ENCODE assay signal across 8 cellular contexts in genomic region chr20:58892126-58892931, GRCh38. TPM values are rescaled to one million over a fixed set of nuclear protein-coding genes. Genes with fewer than 3 reads are reported as not detected.
DNase-seq lines count a peak whose midpoint lies in the region; TF ChIP-seq lines count a peak whose summit lies in the region.

No MANE protein-coding gene starts in this region.

- peaks cover 54% of the 10 kb centered on the region for H3K79me2 ChIP-seq in KMS-11 (ENCODE audit: insufficient read depth, low read depth)
- peaks cover 54% of the 10 kb centered on the region for H3K79me2 ChIP-seq in osteoblast (ENCODE audit: insufficient read depth, low read length)

- H3K27ac ChIP-seq in KMS-11 (peak overlapping the region; percentile 95), SJCRH30 (peak overlapping the region; percentile 97), osteoblast (ENCODE audit: low read depth, low read length) (peak overlapping the region; percentile 79), tibial nerve (peak overlapping the region; percentile 98 to 100 (median 99))

- CTCF ChIA-PET in activated naive CD4-positive, alpha-beta T cell treated with anti-CD3 and anti-CD28 coated beads for 36 hours (lab: Charles Lee): no interaction called here

- peak; percentile 18 for TF ChIP-seq POLR2A in GM10847 (IDR thresholded peaks at IDR 0.05; ENCODE audit: extremely low read depth, insufficient read length)
- no peak for TF ChIP-seq POLR2A in tibial nerve (IDR thresholded peaks at IDR 0.05)

- H3K4me3 ChIP-seq in KMS-11 (IDR thresholded peaks at IDR 0.05; ENCODE audit: insufficient read depth, low read depth, low read length): no peak overlapping the region
- peak overlapping the region; percentile 97 for H3K4me3 ChIP-seq in SJCRH30
- peak overlapping the region; percentile 91 for H3K4me3 ChIP-seq in osteoblast (ENCODE audit: insufficient read depth, low read length)
- peak overlapping the region; percentile 79 to 98 (median 88) for H3K4me3 ChIP-seq in tibial nerve

- peak overlapping the region; percentile 98 for H3K27ac Mint-ChIP-seq in activated naive CD4-positive, alpha-beta T cell treated with anti-CD3 and anti-CD28 coated beads for 36 hours

- H3K36me3 ChIP-seq in KMS-11 (ENCODE audit: insufficient read depth) (peaks cover 3% of the 10 kb centered on the region; the same call in 1 of the 2 replicates), SJCRH30 (peaks cover 46% of the 10 kb centered on the region), osteoblast (ENCODE audit: insufficient read depth, low read length) (peaks cover 12% of the 10 kb centered on the region), tibial nerve (no peaks in the 10 kb centered on the region)

- H3K27me3 Mint-ChIP-seq in activated naive CD4-positive, alpha-beta T cell treated with anti-CD3 and anti-CD28 coated beads for 36 hours (ENCODE audit: low read depth): no peaks in the 10 kb centered on the region

- 1 to 2% methylated on average over 42 to 50 of the region's 50 CpGs for WGBS in tibial nerve, 2 donors

- H3K27me3 ChIP-seq in KMS-11 (ENCODE audit: insufficient read depth, low read depth) (no peaks in the 10 kb centered on the region), SJCRH30 (no peaks in the 10 kb centered on the region), osteoblast (ENCODE audit: insufficient read depth, low read length) (no peaks in the 10 kb centered on the region), tibial nerve (no peaks in the 10 kb centered on the region)

- no peaks in the 10 kb centered on the region for H3K9me3 ChIP-seq in SJCRH30 (replicated peaks)
- H3K9me3 ChIP-seq in osteoblast (ENCODE audit: low read depth, low read length): no peaks in the 10 kb centered on the region
- no peaks in the 10 kb centered on the region for H3K9me3 ChIP-seq in tibial nerve

- intact Hi-C loops in activated naive CD4-positive, alpha-beta T cell treated with anti-CD3 and anti-CD28 coated beads for 36 hours (cut with micrococcal nuclease): loop anchor here (1.0 to 5.0 kb wide), 7 partner anchors 15 to 586 kb away; partner anchors contain the start of genes NELFCD and VAPB

- TF ChIP-seq CTCF in KMS-11 (conservative IDR thresholded peaks at IDR 0.05; ENCODE audit: low read depth, low read length) (0 out of 2 replicates have a peak, but pooled peaks have one; percentile 14), osteoblast (IDR thresholded peaks at IDR 0.05; ENCODE audit: extremely low read depth, low read depth, low read length) (no peak), tibial nerve (IDR thresholded peaks at IDR 0.05) (no peak)

- H3K4me1 ChIP-seq in KMS-11 (ENCODE audit: low read depth, poor library complexity, severe bottlenecking) (peaks cover 51% of the 10 kb centered on the region), SJCRH30 (peaks cover 23% of the 10 kb centered on the region), osteoblast (ENCODE audit: insufficient read depth, low read length) (peaks cover 34% of the 10 kb centered on the region), tibial nerve (peaks cover 0 to 54% (median 39%) of the 10 kb centered on the region in 4 donors)

- H4K20me1 ChIP-seq in KMS-11 (ENCODE audit: insufficient read depth): peaks cover 43% of the 10 kb centered on the region
- H4K20me1 ChIP-seq in osteoblast (ENCODE audit: insufficient read depth, low read length): peaks cover 41% of the 10 kb centered on the region

- H3K4me3 Mint-ChIP-seq in activated naive CD4-positive, alpha-beta T cell treated with anti-CD3 and anti-CD28 coated beads for 36 hours: peak overlapping the region; percentile 94

- H3K36me3 Mint-ChIP-seq in activated naive CD4-positive, alpha-beta T cell treated with anti-CD3 and anti-CD28 coated beads for 36 hours (ENCODE audit: low read depth): peaks cover 28% of the 10 kb centered on the region

- H3K9ac ChIP-seq in KMS-11: peak overlapping the region; percentile 97

- peaks cover 46% of the 10 kb centered on the region for H3K4me1 Mint-ChIP-seq in activated naive CD4-positive, alpha-beta T cell treated with anti-CD3 and anti-CD28 coated beads for 36 hours (ENCODE audit: low read depth)

- DNase-seq in SJCRH30 (peak; percentile 91 to 92), glomerular visceral epithelial cell (ENCODE audit: extremely low spot score) (peak; percentile 76), osteoblast (ENCODE audit: insufficient read length, low spot score, missing footprints) (peak; percentile 96), tibial nerve (ENCODE audit: low spot score in 2 of 2) (peak; percentile 58 to 60), NCI-H226 (no peak)
- DNase-seq in activated naive CD4-positive, alpha-beta T cell treated with anti-CD3 and anti-CD28 coated beads for 36 hours: peak; percentile 81

- H3K9me3 Mint-ChIP-seq in activated naive CD4-positive, alpha-beta T cell treated with anti-CD3 and anti-CD28 coated beads for 36 hours: no peaks in the 10 kb centered on the region

- H2AFZ ChIP-seq in KMS-11 (ENCODE audit: low read depth) (no peak overlapping the region; the same call in 1 of the 2 replicates), osteoblast (ENCODE audit: low read length) (peak overlapping the region; percentile 47)

- TF ChIP-seq EP300 in tibial nerve (IDR thresholded peaks at IDR 0.05): no peak

- H3K4me2 ChIP-seq in KMS-11 (peak overlapping the region; percentile 94), osteoblast (ENCODE audit: insufficient read depth, low read length) (peak overlapping the region; percentile 94)

RNA-seq across cellular contexts. Expression of gene GNAS, which starts 39.8 kb away (rescaled TPM):
- 2,094 and 2,122 TPM in 2 replicates for total RNA-seq in SJCRH30 (2014; rRNA removed; shearing (Covaris generic))
- 100 to 1,000 TPM; 770 to 802 TPM for total RNA-seq in activated naive CD4-positive, alpha-beta T cell treated with anti-CD3 and anti-CD28 coated beads for 36 hours
- total RNA-seq in osteoblast (366 and 374 TPM in 2 replicates), tibial nerve (100 to 1,000 TPM; 484 to 621 (median 524) TPM)

RNA-seq across cellular contexts. Expression of gene GNAS-AS1, which starts 41.6 kb away (rescaled TPM):
- total RNA-seq in SJCRH30 (2014; rRNA removed; shearing (Covaris generic)): not detected in 2 replicates
- 1 to 10 TPM; 1.6 to 1.9 TPM for total RNA-seq in activated naive CD4-positive, alpha-beta T cell treated with anti-CD3 and anti-CD28 coated beads for 36 hours
- 0.72 and 1.5 TPM in 2 replicates for total RNA-seq in osteoblast
- total RNA-seq in tibial nerve: under 1 TPM in 2 of 4 donors, not detected in 2; 0.42 to 0.59 TPM
